ENCODE assay signal across 16 cellular contexts in the genomic region with DNA sequence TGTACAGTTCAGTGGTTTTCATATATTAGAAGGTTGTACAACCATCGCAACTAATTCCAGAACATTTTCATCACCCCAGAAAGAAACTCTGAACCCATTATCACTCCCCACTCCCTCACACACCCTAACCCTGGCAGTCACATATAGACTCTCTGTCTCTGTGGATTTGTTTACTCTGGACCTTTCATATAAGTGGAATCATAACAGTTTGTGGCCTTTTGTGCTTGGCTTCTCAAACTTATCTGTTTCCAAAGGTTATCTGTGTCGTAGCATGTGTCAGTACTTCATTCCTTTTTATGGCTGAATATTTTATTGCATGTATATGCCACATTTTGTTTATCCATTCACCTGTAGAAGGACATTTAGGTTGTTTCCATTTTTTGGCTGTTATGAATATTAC.
"Had no signal": no experiment of that assay in that cellular context is flagged by ENCODE, and none has a peak within 500 bp of the region (broad histone marks: within the 10 kb centered on the region; RNA-seq: fewer than 3 reads in every experiment).

No MANE protein-coding gene starts in this region.

- H3K4me3 ChIP-seq: cardiac muscle cell, prostate gland, smooth muscle cell, upper lobe of left lung had no signal

- DNase-seq: activated CD8-positive, alpha-beta memory T cell treated with anti-CD3 and anti-CD28 coated beads, Interleukin-2, amount 50 U/mL, for 48 hours; activated naive CD4-positive, alpha-beta T cell treated with Interleukin-2 at 50 U/mL for 16 hours; hypothalamus; kidney; left ventricle myocardium superior; right cardiac atrium; stimulated activated CD4-positive, alpha-beta T cell treated with anti-CD3 and anti-CD28 coated beads, Interleukin-4, amount 100 ng/mL, for 4 hours; stimulated activated CD8-positive, alpha-beta memory T cell treated with anti-CD3 and anti-CD28 coated beads, Interleukin-4, amount 100 ng/mL, for 48 hours; stimulated activated naive CD8-positive, alpha-beta T cell treated with anti-CD3 and anti-CD28 coated beads, Interleukin-15, Interleukin-2, amounts not matched to agents 100 U/mL and 50 U/mL, for 24 hours; upper lobe of left lung had no signal

- H3K36me3 ChIP-seq: cardiac muscle cell, prostate gland, upper lobe of left lung had no signal

- H3K27me3 Mint-ChIP-seq: memory B cell had no signal

- H3K27me3 ChIP-seq: cardiac muscle cell, upper lobe of left lung had no signal

- H3K4me1 ChIP-seq: prostate gland had no signal

- H3K4me3 Mint-ChIP-seq: activated T-helper 1 cell treated with anti-CD3 and anti-CD28 coated beads, Interleukin-12 subunit alpha, Interleukin-12 subunit beta, Interleukin-2, Interleukin-4 antibody, amounts not matched to agents 30 ng/mL and 10 ng/mL and 1 ng/mL, durations not matched to agents 14 hours and 24 hours and 36 hours; memory B cell had no signal

- H3K9me3 Mint-ChIP-seq: activated T-helper 1 cell treated with anti-CD3 and anti-CD28 coated beads, Interleukin-12 subunit alpha, Interleukin-12 subunit beta, Interleukin-2, Interleukin-4 antibody, amounts not matched to agents 30 ng/mL and 10 ng/mL and 1 ng/mL, durations not matched to agents 14 hours and 24 hours and 36 hours; memory B cell had no signal

- H3K4me2 ChIP-seq: smooth muscle cell had no signal

- FAIRE-seq: kidney had no signal

- H3K9me3 ChIP-seq: prostate gland, upper lobe of left lung had no signal

- H3K27ac Mint-ChIP-seq: memory B cell had no signal

- ATAC-seq: esophagus mucosa; left ventricle myocardium superior; right cardiac atrium; stimulated activated naive CD8-positive, alpha-beta T cell treated with anti-CD3 and anti-CD28 coated beads, Interleukin-15, Interleukin-2, amounts not matched to agents 100 U/mL and 50 U/mL, for 24 hours had no signal

- H3K27ac ChIP-seq: cardiac muscle cell, prostate gland, upper lobe of left lung had no signal
